ENCODE assay signal across 10 cellular contexts in genomic region chr16:11201498-11202259, GRCh38. TPM values are rescaled to one million over a fixed set of nuclear protein-coding genes. Genes with fewer than 3 reads are reported as not detected.
A peak's percentile ranks its signal among the peaks of the same experiment; 100 is the strongest.
DNase-seq lines count a peak whose midpoint lies in the region; ATAC-seq and TF ChIP-seq lines count a peak whose summit lies in the region.
"Had no signal": no experiment of that assay in that cellular context is flagged by ENCODE, and none has a peak within 500 bp of the region (broad histone marks: within the 10 kb centered on the region; RNA-seq: fewer than 3 reads in every experiment).

No MANE protein-coding gene starts in this region.

- H3K9me3 ChIP-seq in AG04450 (ENCODE audit: control insufficient read depth, insufficient read depth, low read length) (no peaks in the 10 kb centered on the region), HCT116 (ENCODE audit: control insufficient read depth in 1 of 2, insufficient read depth in 1 of 2, low read depth in 1 of 2, low read length in 2 of 2) (no peaks in the 10 kb centered on the region), hepatocyte (ENCODE audit: low read depth) (no peaks in the 10 kb centered on the region)

- peak overlapping the region; percentile 23 for H2AFZ ChIP-seq in HCT116 (ENCODE audit: low read depth, low read length, poor library complexity, severe bottlenecking)
- no peak overlapping the region for H2AFZ ChIP-seq in hepatocyte

- intact Hi-C loops in HCT116 (cut with micrococcal nuclease) (no loop called here), head of caudate nucleus (cut with DNase I) (no loop called here)

- no peak for TF ChIP-seq RAD21 in HCT116 (IDR thresholded peaks at IDR 0.05; ENCODE audit: low read depth)

- RAD21 ChIA-PET in HCT116 (lab: Charles Lee; ENCODE audit: low non-redundant PET in 1 of 2, low total read pairs in 2 of 2, uncharacterized antibody in 2 of 2, unreplicated experiment in 2 of 2) = no interaction called here

- CTCF ChIA-PET in AG04450 (lab: Charles Lee) = interaction anchor here (0.6 to 0.9 kb wide), 3 partner anchors 16 to 237 kb away, joined by 3 to 4 read pairs (median 3); no protein-coding TSS in a partner anchor
- CTCF ChIA-PET in HCT116 (lab: Charles Lee) = interaction anchor here (1.3 kb wide), 1 partner anchor 54 kb away, joined by 5 read pairs; the partner anchor contains the start of gene SOCS1

- peak overlapping the region; percentile 79 for H3K4me2 ChIP-seq in HCT116 (ENCODE audit: low read length)
- H3K4me2 ChIP-seq in hepatocyte = no peak overlapping the region

- H3K36me3 ChIP-seq in HCT116 (ENCODE audit: control insufficient read depth in 1 of 2, insufficient read depth in 2 of 2, low read length in 2 of 2) (no peaks in the 10 kb centered on the region), hepatocyte (replicated peaks; ENCODE audit: insufficient read depth, low read depth) (no peaks in the 10 kb centered on the region)
- H3K36me3 ChIP-seq: cardiac muscle cell had no signal

- H3K9me2 ChIP-seq in HCT116 (ENCODE audit: insufficient read depth) (no peaks in the 10 kb centered on the region), hepatocyte (replicated peaks; ENCODE audit: insufficient read depth) (no peaks in the 10 kb centered on the region)

- POLR2A ChIA-PET in AG04450 (lab: Yijun Ruan, JAX) = interaction anchor here (1.4 to 1.7 kb wide), 2 partner anchors 54 to 97 kb away, joined by 4 to 11 read pairs; partner anchors contain the start of gene SOCS1
- POLR2A ChIA-PET in HCT116 (lab: Charles Lee) = interaction anchor here (0.5 to 1.9 kb wide), 7 partner anchors 13 to 110 kb away, joined by 3 to 9 read pairs (median 3); partner anchors contain the start of gene SOCS1

- H3K27ac ChIP-seq in AG04450 (ENCODE audit: low read depth, low read length) = peak overlapping the region; percentile 69
- peak overlapping the region; percentile 63 for H3K27ac ChIP-seq in HCT116 (ENCODE audit: low read depth, low read length)
- no peak overlapping the region for H3K27ac ChIP-seq in hepatocyte
- H3K27ac ChIP-seq: cardiac muscle cell had no signal

- H3K9ac ChIP-seq in HCT116 (ENCODE audit: low read length) = peak overlapping the region; percentile 66

- H3K79me2 ChIP-seq in HCT116 (ENCODE audit: insufficient read depth, low read length) (no peaks in the 10 kb centered on the region), hepatocyte (no peaks in the 10 kb centered on the region)

- H3K4me1 ChIP-seq in HCT116 (ENCODE audit: control insufficient read depth in 1 of 2, insufficient read depth in 2 of 2, low read length in 2 of 2) (peaks cover 35 to 62% of the 10 kb centered on the region in 2 experiments), hepatocyte (ENCODE audit: insufficient read depth) (peaks cover 7% of the 10 kb centered on the region)

- TF ChIP-seq POLR2A in HCT116 (IDR thresholded peaks at IDR 0.05; ENCODE audit: borderline replicate concordance, extremely low read depth, insufficient read depth, insufficient read length) = no peak

- H3K27me3 ChIP-seq in AG04450 (ENCODE audit: control insufficient read depth, insufficient read depth, low read length) (no peaks in the 10 kb centered on the region), HCT116 (ENCODE audit: insufficient read depth, low read length) (no peaks in the 10 kb centered on the region), hepatocyte (no peaks in the 10 kb centered on the region)
- H3K27me3 ChIP-seq: cardiac muscle cell had no signal

- no peak for TF ChIP-seq CTCF in AG04450 (IDR thresholded peaks at IDR 0.05; ENCODE audit: low read depth, low read length)
- TF ChIP-seq CTCF in HCT116 (IDR thresholded peaks at IDR 0.05 in 2 of 3, conservative IDR thresholded peaks at IDR 0.05 in 1 of 3; ENCODE audit: borderline replicate concordance in 1 of 3, insufficient read depth in 1 of 3, low read depth in 2 of 3, low read length in 2 of 3) = no peak
- TF ChIP-seq CTCF in hepatocyte (IDR thresholded peaks at IDR 0.05; ENCODE audit: poor library complexity) = no peak

- 45% methylated on average over 15 of the region's 15 CpGs for WGBS in hepatocyte (ENCODE audit: low lambda C conversion rate, missing lambda C conversion rate)

- BruUV-seq in HCT116 (replicated peaks; lab: Mats Ljungman, UMichigan) = no TSS peak

- H3K4me3 ChIP-seq in AG04450 (ENCODE audit: low read depth, low read length) = no peak overlapping the region
- H3K4me3 ChIP-seq in HCT116 (replicated peaks in 1 of 2; ENCODE audit: low read depth in 1 of 2, low read length in 2 of 2) = peak overlapping the region; percentile 11 to 42
- no peak overlapping the region for H3K4me3 ChIP-seq in hepatocyte
- H3K4me3 ChIP-seq: cardiac muscle cell had no signal

- DNase-seq in AG04450 (ENCODE audit: low read depth, low spot score) (peak; percentile 59), HCT116 (ENCODE audit: low read depth, low spot score) (peak; percentile 86), SW 1271 (lab: John Stamatoyannopoulos, UW) (peak; percentile 42 to 53), hepatocyte (ENCODE audit: low spot score) (peak; percentile 50), head of caudate nucleus (no peak), DMS 273 treated with DMSO at 0.1 percent for 48 hours (lab: John Stamatoyannopoulos, UW) (no peak)
- no peak for DNase-seq in NK-92 treated with Interleukin-12 subunit alpha and Interleukin-12 subunit beta, amount 100 ng/mL, for 24 hours (lab: John Stamatoyannopoulos, UW)
- DNase-seq: NCI-H510A had no signal

- ATAC-seq in HCT116 = peak; percentile 76
- ATAC-seq in HG02840 (IDR thresholded peaks at IDR 0.05; ENCODE audit: low FRiP score, unreplicated experiment) = no peak

- H4K20me1 ChIP-seq in HCT116 (ENCODE audit: insufficient read depth) (no peaks in the 10 kb centered on the region), hepatocyte (ENCODE audit: insufficient read depth, poor library complexity, severe bottlenecking) (no peaks in the 10 kb centered on the region)

TF ChIP-seq in HCT116, 20 proteins besides CTCF, POLR2A, EP300 and RAD21 (continues in another document):
- TF ChIP-seq POLR2AphosphoS5 (IDR thresholded peaks at IDR 0.05; ENCODE audit: low read depth, low read length) (peak; percentile 43; the same call in 1 of the 2 replicates), FOSL1 (IDR thresholded peaks at IDR 0.05; ENCODE audit: low read depth) (peak; percentile 92), ELF1 (IDR thresholded peaks at IDR 0.05; ENCODE audit: borderline replicate concordance, low read depth) (no peak), ATF3 (IDR thresholded peaks at IDR 0.05) (no peak), SRF (IDR thresholded peaks at IDR 0.05; ENCODE audit: low read depth) (no peak; the same call in 1 of the 2 replicates), TCF7L2 (IDR thresholded peaks at IDR 0.05; ENCODE audit: borderline replicate concordance, extremely low read depth, insufficient read depth, insufficient read length) (peak; percentile 17), JUND (IDR thresholded peaks at IDR 0.05) (peak; percentile 88), SIN3A (IDR thresholded peaks at IDR 0.05; ENCODE audit: low read depth) (no peak; the same call in 1 of the 2 replicates), EZH2phosphoT487 (IDR thresholded peaks at IDR 0.05; ENCODE audit: borderline replicate concordance) (no peak), ZFX (IDR thresholded peaks at IDR 0.05) (no peak), CEBPB (IDR thresholded peaks at IDR 0.05; ENCODE audit: low read depth) (no peak), SP1 (IDR thresholded peaks at IDR 0.05; ENCODE audit: low read depth) (peak; percentile 67), MAX (IDR thresholded peaks at IDR 0.05) (peak; percentile 95), REST (IDR thresholded peaks at IDR 0.05; ENCODE audit: low read depth) (no peak), CBX3 (IDR thresholded peaks at IDR 0.05; ENCODE audit: low read depth) (peak; percentile 72), YY1 (IDR thresholded peaks at IDR 0.05; ENCODE audit: extremely low read depth, insufficient replicate concordance, low read depth, low read length) (peak; percentile 6), EGR1 (IDR thresholded peaks at IDR 0.05; ENCODE audit: low read depth) (peak; percentile 81)

RNA-seq across cellular contexts. Expression of gene SOCS1, which starts 54.3 kb away (rescaled TPM):
- polyA plus RNA-seq in AG04450 (2011; rRNA removed) (11.6 and 21.9 TPM in 2 replicates), hepatocyte (18.6 and 33.5 TPM in 2 replicates)
- 18.1 and 18.9 TPM in 2 replicates for polyA minus RNA-seq in AG04450 (2011; rRNA and poly(A)+ RNA removed)
- total RNA-seq in HCT116 (2021; ENCODE audit: unreplicated experiment) (4.9 TPM), hepatocyte (9.0 and 13.1 TPM in 2 replicates)
- polyA plus RNA-seq in HCT116 (2012) = 2.4 and 3.1 TPM in 2 replicates

Comparison
In these comparisons a context has a peak if more than half of its experiments do, and no peak if none do; other contexts are left out.
1. DNase-seq: peak in AG04450 (single experiment), HCT116 (single experiment), SW 1271 (2 of 2) and hepatocyte (single experiment); none in head of caudate nucleus (0 of 42), NK-92 treated with Interleukin-12 subunit alpha and Interleukin-12 subunit beta, amount 100 ng/mL, for 24 hours (single experiment) and DMS 273 treated with DMSO at 0.1 percent for 48 hours (single experiment).
2. H3K4me3 ChIP-seq: peak in HCT116 (2 of 2); none in AG04450 (single experiment) and hepatocyte (single experiment).